16 cellular contexts compared by ENCODE assay signal in the genomic region with DNA sequence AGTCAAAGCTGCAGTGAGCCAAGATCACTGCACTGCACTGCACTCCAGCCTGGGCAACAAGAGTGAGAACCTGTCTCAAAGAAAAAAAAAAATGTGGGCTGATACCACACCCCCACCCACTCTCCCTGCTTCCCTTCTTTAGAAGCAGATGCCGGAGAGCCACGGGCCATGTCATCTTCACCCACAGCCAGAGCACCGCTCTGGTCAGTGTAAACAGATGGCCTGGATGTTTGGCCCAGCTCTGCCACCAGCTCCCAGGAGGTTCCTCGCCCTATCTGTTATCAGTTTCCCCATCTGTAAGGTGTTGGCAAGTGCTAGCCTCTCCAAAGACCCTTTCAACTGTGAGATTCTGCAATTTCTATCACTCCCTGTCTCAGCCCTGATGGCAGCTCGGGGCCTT. TPM values are rescaled to one million over a fixed set of nuclear protein-coding genes. Genes with fewer than 3 reads are reported as not detected.
DNase-seq lines count a peak whose midpoint lies in the region; TF ChIP-seq lines count a peak whose summit lies in the region.
"Had no signal": no experiment of that assay in that cellular context is flagged by ENCODE, and none has a peak within 500 bp of the region (broad histone marks: within the 10 kb centered on the region; RNA-seq: fewer than 3 reads in every experiment).

No MANE protein-coding gene starts in this region.

- H3K9me3 Mint-ChIP-seq in brain: peaks cover 0 to 14% (median 4%) of the 10 kb centered on the region in 5 experiments
- H3K9me3 Mint-ChIP-seq: CD4-positive, CD25-positive, alpha-beta regulatory T cell had no signal

- H3K4me1 Mint-ChIP-seq in brain: peaks cover 90% of the 10 kb centered on the region

- H3K27me3 ChIP-seq in BE2C: no peaks in the 10 kb centered on the region

- CTCF ChIA-PET in RWPE1 (lab: Yijun Ruan, JAX): interaction anchor here (0.7 to 0.8 kb wide), 2 partner anchors 13 to 106 kb away, joined by 3 read pairs; no protein-coding TSS in a partner anchor

- no peaks in the 10 kb centered on the region for H3K9me3 ChIP-seq in BE2C
- H3K9me3 ChIP-seq: BLaER1 treated with 17β-estradiol and CSF1 and Interleukin-3, amounts not matched to agents 10 nM and 100 nM had no signal

- H3K27ac ChIP-seq in RWPE1: peak overlapping the region; percentile 64
- H3K27ac ChIP-seq: BLaER1 treated with 17β-estradiol and CSF1 and Interleukin-3, amounts not matched to agents 10 nM and 100 nM had no signal

- POLR2A ChIA-PET in RWPE1 (lab: Yijun Ruan, JAX; ENCODE audit: low non-redundant PET): no interaction called here

- no peaks in the 10 kb centered on the region for H3K36me3 ChIP-seq in BE2C
- H3K36me3 ChIP-seq: BLaER1 treated with 17β-estradiol and CSF1 and Interleukin-3, amounts not matched to agents 10 nM and 100 nM had no signal

- no peak overlapping the region for H3K4me3 ChIP-seq in BE2C (ENCODE audit: low read depth, low read length)
- H3K4me3 ChIP-seq: BLaER1 treated with 17β-estradiol and CSF1 and Interleukin-3, amounts not matched to agents 10 nM and 100 nM had no signal

- peaks cover 32% of the 10 kb centered on the region for H3K27me3 Mint-ChIP-seq in brain

- peak overlapping the region in 4 of 5 experiments; percentile 18 to 82 (median 54) for H3K27ac Mint-ChIP-seq in brain
- H3K27ac Mint-ChIP-seq: CD8-positive, alpha-beta memory T cell had no signal

- peaks cover 16% of the 10 kb centered on the region for H3K4me1 ChIP-seq in BE2C

- no peak overlapping the region for H3K4me3 Mint-ChIP-seq in brain
- H3K4me3 Mint-ChIP-seq: CD4-positive, CD25-positive, alpha-beta regulatory T cell; CD8-positive, alpha-beta memory T cell had no signal

- DNase-seq in BE2C (peak; percentile 24), RWPE1 (ENCODE audit: low spot score) (no peak), retina (peak; percentile 25), DMS79 treated with DMSO at 0.1 percent for 48 hours (lab: John Stamatoyannopoulos, UW) (no peak), GF-D8 (lab: John Stamatoyannopoulos, UW) (no peak)
- no peak for DNase-seq in activated T-cell treated with anti-CD3 and anti-CD28 coated beads, Interleukin-2, amount 50 U/mL, for 1 hour
- DNase-seq: 8988T; CD4-positive, CD25-positive, alpha-beta regulatory T cell; CD8-positive, alpha-beta memory T cell; COR-L47; DMS 273 treated with DMSO at 0.1 percent for 48 hours; DMS53; GOT3; H7 had no signal

- H3K36me3 Mint-ChIP-seq in brain: no peaks in the 10 kb centered on the region
- H3K36me3 Mint-ChIP-seq: CD4-positive, CD25-positive, alpha-beta regulatory T cell; CD8-positive, alpha-beta memory T cell had no signal

- TF ChIP-seq CTCF in BE2C (IDR thresholded peaks at IDR 0.05; ENCODE audit: low read depth, low read length) (no peak), RWPE1 (conservative IDR thresholded peaks at IDR 0.05; ENCODE audit: low read depth) (no peak), brain (conservative IDR thresholded peaks at IDR 0.05) (no peak)

RNA-seq across cellular contexts. Expression of gene ADGRB2, which starts 11.9 kb away (rescaled TPM):
- 104 TPM for polyA plus RNA-seq in BE2C (2012; ENCODE audit: insufficient read depth, insufficient read length, low read depth)
- polyA plus RNA-seq in brain (ENCODE audit: insufficient read depth, low read depth, low replicate concordance): 67.9 TPM

RNA-seq across cellular contexts. Expression of gene SPOCD1, which starts 39.8 kb away (rescaled TPM):
- polyA plus RNA-seq in BE2C (2012; ENCODE audit: insufficient read depth, insufficient read length, low read depth): not detected
- polyA plus RNA-seq in brain (ENCODE audit: insufficient read depth, low read depth, low replicate concordance): 1.7 TPM
- polyA plus RNA-seq: CD4-positive, CD25-positive, alpha-beta regulatory T cell; CD8-positive, alpha-beta memory T cell had no signal

Comparison
In these comparisons a context has a peak if more than half of its experiments do, and no peak if none do; other contexts are left out.
1. DNase-seq: peak in BE2C (single experiment) and retina (single experiment); none in RWPE1 (single experiment), DMS79 treated with DMSO at 0.1 percent for 48 hours (single experiment), GF-D8 (single experiment) and activated T-cell treated with anti-CD3 and anti-CD28 coated beads, Interleukin-2, amount 50 U/mL, for 1 hour (single experiment).